ENCODE assay signal across 15 cellular contexts in genomic region chr1:233627376-233627775, GRCh38. TPM values are rescaled to one million over a fixed set of nuclear protein-coding genes. Genes with fewer than 3 reads are reported as not detected.
DNase-seq lines count a peak whose midpoint lies in the region; ATAC-seq and TF ChIP-seq lines count a peak whose summit lies in the region.
"Had no signal": no experiment of that assay in that cellular context is flagged by ENCODE, and none has a peak within 500 bp of the region (broad histone marks: within the 10 kb centered on the region; RNA-seq: fewer than 3 reads in every experiment).

No MANE protein-coding gene starts in this region.

- H3K27ac Mint-ChIP-seq in activated CD4-positive, alpha-beta T cell treated with anti-CD3 and anti-CD28 coated beads for 36 hours = no peak overlapping the region
- H3K27ac Mint-ChIP-seq: HFFc6, WTC11 had no signal

- no peak overlapping the region for H3K4me3 Mint-ChIP-seq in activated CD4-positive, alpha-beta T cell treated with anti-CD3 and anti-CD28 coated beads for 36 hours
- H3K4me3 Mint-ChIP-seq: HFFc6, WTC11 had no signal

- H3K79me2 ChIP-seq in Karpas-422 (ENCODE audit: low read length) = no peaks in the 10 kb centered on the region
- no peaks in the 10 kb centered on the region for H3K79me2 ChIP-seq in osteoblast (ENCODE audit: insufficient read depth, low read length)

- H3K4me1 ChIP-seq in Karpas-422 (ENCODE audit: low read length) (no peaks in the 10 kb centered on the region), osteoblast (ENCODE audit: insufficient read depth, low read length) (no peaks in the 10 kb centered on the region)
- H3K4me1 ChIP-seq: heart left ventricle, SJCRH30, tibial artery had no signal

- H3K36me3 ChIP-seq in Karpas-422 (ENCODE audit: insufficient read depth, low read length) (no peaks in the 10 kb centered on the region), osteoblast (ENCODE audit: insufficient read depth, low read length) (no peaks in the 10 kb centered on the region)
- H3K36me3 ChIP-seq: heart left ventricle, SJCRH30, tibial artery had no signal

- no peaks in the 10 kb centered on the region for H4K20me1 ChIP-seq in Karpas-422 (ENCODE audit: insufficient read depth, low read depth, low read length)
- H4K20me1 ChIP-seq in osteoblast (ENCODE audit: insufficient read depth, low read length) = no peaks in the 10 kb centered on the region

- H2AFZ ChIP-seq in Karpas-422 (ENCODE audit: low read length) (no peak overlapping the region), osteoblast (ENCODE audit: low read length) (no peak overlapping the region)

- H3K9me2 ChIP-seq in Karpas-422 (replicated peaks; ENCODE audit: insufficient read depth, low read length) = no peaks in the 10 kb centered on the region

- no peak for TF ChIP-seq CTCF in osteoblast (IDR thresholded peaks at IDR 0.05; ENCODE audit: extremely low read depth, low read depth, low read length)

- CTCF ChIA-PET in activated CD4-positive, alpha-beta T cell treated with anti-CD3 and anti-CD28 coated beads for 36 hours (lab: Charles Lee) = no interaction called here

- intact Hi-C loops in activated CD4-positive, alpha-beta T cell treated with anti-CD3 and anti-CD28 coated beads for 36 hours (cut with DNase I, micrococcal nuclease) = loop anchor here in 1 of 2 experiments (2.0 kb wide), 1 partner anchor 29 kb away; no protein-coding TSS in a partner anchor

- H3K27me3 Mint-ChIP-seq in activated CD4-positive, alpha-beta T cell treated with anti-CD3 and anti-CD28 coated beads for 36 hours = peaks cover 11% of the 10 kb centered on the region

- no peak overlapping the region for H3K9ac ChIP-seq in Karpas-422 (ENCODE audit: low read length)

- POLR2A ChIA-PET in activated CD4-positive, alpha-beta T cell treated with anti-CD3 and anti-CD28 coated beads for 36 hours (lab: Charles Lee) = no interaction called here

- H3K27ac ChIP-seq in Karpas-422 (ENCODE audit: low read length) (no peak overlapping the region), osteoblast (ENCODE audit: low read depth, low read length) (no peak overlapping the region)
- H3K27ac ChIP-seq: A549, heart left ventricle, SJCRH30, tibial artery had no signal

- no peaks in the 10 kb centered on the region for H3K9me3 ChIP-seq in Karpas-422 (ENCODE audit: low read length)
- H3K9me3 ChIP-seq in osteoblast (ENCODE audit: low read depth, low read length) = no peaks in the 10 kb centered on the region
- H3K9me3 ChIP-seq: A549, heart left ventricle, SJCRH30, tibial artery had no signal

- no peak overlapping the region for H3K4me2 ChIP-seq in Karpas-422 (ENCODE audit: low read depth, low read length, poor library complexity, severe bottlenecking)
- H3K4me2 ChIP-seq in osteoblast (ENCODE audit: insufficient read depth, low read length) = no peak overlapping the region
- H3K4me2 ChIP-seq: A549 had no signal

- no peaks in the 10 kb centered on the region for H3K9me3 Mint-ChIP-seq in activated CD4-positive, alpha-beta T cell treated with anti-CD3 and anti-CD28 coated beads for 36 hours (ENCODE audit: low read depth)
- H3K9me3 Mint-ChIP-seq: WTC11 had no signal

- H3K36me3 Mint-ChIP-seq in activated CD4-positive, alpha-beta T cell treated with anti-CD3 and anti-CD28 coated beads for 36 hours (ENCODE audit: low read depth) = no peaks in the 10 kb centered on the region
- H3K36me3 Mint-ChIP-seq: WTC11 had no signal

- H3K27me3 ChIP-seq in Karpas-422 (ENCODE audit: low read length) (0 out of 2 replicates have a peak, but pooled peaks cover under 1% of the 10 kb centered on the region), osteoblast (ENCODE audit: insufficient read depth, low read length) (no peaks in the 10 kb centered on the region)
- H3K27me3 ChIP-seq: heart left ventricle, tibial artery had no signal

- H3K4me3 ChIP-seq in Karpas-422 (ENCODE audit: low read length) = no peak overlapping the region
- no peak overlapping the region for H3K4me3 ChIP-seq in osteoblast (ENCODE audit: insufficient read depth, low read length)
- H3K4me3 ChIP-seq: A549, heart left ventricle, SJCRH30, tibial artery had no signal

- peak; percentile 83 for ATAC-seq in activated CD4-positive, alpha-beta T cell treated with anti-CD3 and anti-CD28 coated beads for 36 hours
- ATAC-seq in GM21390 (IDR thresholded peaks at IDR 0.05; ENCODE audit: unreplicated experiment) = no peak
- ATAC-seq: A549, heart left ventricle, WTC11 had no signal

- H3K4me1 Mint-ChIP-seq in activated CD4-positive, alpha-beta T cell treated with anti-CD3 and anti-CD28 coated beads for 36 hours = peaks cover 8% of the 10 kb centered on the region

- DNase-seq in activated CD4-positive, alpha-beta T cell treated with anti-CD3 and anti-CD28 coated beads for 36 hours = peak; percentile 71
- DNase-seq in activated CD4-positive, alpha-beta T cell treated with anti-CD3 and anti-CD28 coated beads, Interleukin-2, amount 50 U/mL, for 1 hour = no peak
- DNase-seq in NCI-H1694 treated with DMSO at 0.1 percent for 48 hours (lab: John Stamatoyannopoulos, UW) (peak; percentile 75), cerebellar cortex (ENCODE audit: low spot score) (peak; percentile 93), Karpas-422 (no peak), osteoblast (ENCODE audit: insufficient read length, low spot score, missing footprints) (no peak)
- DNase-seq in stimulated activated CD4-positive, alpha-beta T cell treated with anti-CD3 and anti-CD28 coated beads, Interleukin-1b, Interleukin-23, amount 100 ng/mL, for 48 hours = peak; percentile 49
- DNase-seq: Calu3, heart left ventricle, HFFc6, SJCRH30, tibial artery had no signal

RNA-seq across cellular contexts. Expression of gene KCNK1, which starts 13.5 kb away (rescaled TPM):
- total RNA-seq in activated CD4-positive, alpha-beta T cell treated with anti-CD3 and anti-CD28 coated beads for 36 hours = 1 to 10 TPM in 1 of 2 experiments, under 1 TPM in 1; 0.91 to 1.1 TPM
- not detected in 2 replicates for total RNA-seq in Karpas-422 (2014; rRNA removed; shearing (Covaris generic); ENCODE audit: low replicate concordance)
- total RNA-seq in osteoblast = 3.6 and 4.7 TPM in 2 replicates
- total RNA-seq: HFFc6, SJCRH30 had no signal

Comparison
In these comparisons a context has a peak if more than half of its experiments do, and no peak if none do; other contexts are left out.
1. DNase-seq: peak in activated CD4-positive, alpha-beta T cell treated with anti-CD3 and anti-CD28 coated beads for 36 hours (single experiment), NCI-H1694 treated with DMSO at 0.1 percent for 48 hours (single experiment), cerebellar cortex (single experiment) and stimulated activated CD4-positive, alpha-beta T cell treated with anti-CD3 and anti-CD28 coated beads, Interleukin-1b, Interleukin-23, amount 100 ng/mL, for 48 hours (single experiment); none in activated CD4-positive, alpha-beta T cell treated with anti-CD3 and anti-CD28 coated beads, Interleukin-2, amount 50 U/mL, for 1 hour (single experiment), Karpas-422 (single experiment) and osteoblast (single experiment).